26 cellular contexts compared by ENCODE assay signal in the genomic region with DNA sequence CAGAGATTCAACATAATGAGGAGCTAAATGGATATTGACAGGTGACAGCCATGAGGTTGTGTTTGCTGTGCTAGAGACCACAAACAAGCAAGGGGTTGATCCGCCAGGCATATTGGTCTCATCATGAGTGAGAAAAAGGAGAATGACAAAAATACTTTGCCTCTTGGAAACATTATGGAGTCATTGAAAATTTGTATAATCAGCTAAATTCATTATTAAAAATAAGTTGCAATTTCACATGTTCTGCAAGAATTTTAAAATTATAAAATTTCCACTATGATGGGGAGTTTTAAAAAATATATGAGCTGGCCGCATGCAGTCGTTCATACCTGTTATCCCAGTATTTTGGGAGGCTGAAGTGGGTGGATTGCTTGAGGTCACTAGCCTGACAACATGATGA.
"Had no signal": no experiment of that assay in that cellular context is flagged by ENCODE, and none has a peak within 500 bp of the region (broad histone marks: within the 10 kb centered on the region; RNA-seq: fewer than 3 reads in every experiment).

No MANE protein-coding gene starts in this region.

- H3K4me3 ChIP-seq: stomach, suprapubic skin, testis, thoracic aorta, thyroid gland, tibial artery, tibial nerve, transverse colon, upper lobe of left lung, upper lobe of right lung, uterus, vagina had no signal

- FAIRE-seq: urothelium cell line had no signal

- H3K9me3 ChIP-seq: stomach, suprapubic skin, testis, thoracic aorta, thyroid gland, tibial artery, tibial nerve, transverse colon, upper lobe of left lung, upper lobe of right lung, uterus, vagina had no signal

- H3K36me3 ChIP-seq: stomach, suprapubic skin, thoracic aorta, thyroid gland, tibial artery, tibial nerve, transverse colon, upper lobe of left lung, upper lobe of right lung, uterus, vagina had no signal

- ATAC-seq: stimulated activated effector memory CD8-positive, alpha-beta T cell treated with anti-CD3 and anti-CD28 coated beads, Interleukin-12 subunit alpha, Interleukin-12 subunit beta, amount 100 ng/mL, for 72 hours; stimulated activated memory B cell treated with anti-CD40 and anti-IgM and Interleukin-4, amounts not matched to agents 10 μg/mL and 1 μg/mL and 100 μg/mL, for 72 hours; stimulated activated naive CD8-positive, alpha-beta T cell treated with anti-CD3 and anti-CD28 coated beads, Interleukin-15, amount 100 ng/mL, for 72 hours; stimulated activated naive CD8-positive, alpha-beta T cell treated with anti-CD3 and anti-CD28 coated beads, Interleukin-15, Interleukin-2, amounts not matched to agents 100 U/mL and 50 U/mL, for 24 hours; upper lobe of right lung had no signal

- H3K4me1 ChIP-seq: stomach, suprapubic skin, testis, thyroid gland, tibial artery, tibial nerve, transverse colon, upper lobe of left lung, upper lobe of right lung, uterus, vagina had no signal

- DNase-seq: stimulated activated CD4-positive, alpha-beta T cell treated with anti-CD3 and anti-CD28 coated beads, Interleukin-2, amount 100 ng/mL, for 48 hours; stimulated activated CD4-positive, alpha-beta T cell treated with anti-CD3 and anti-CD28 coated beads, Interleukin-4, amount 100 ng/mL, for 1 hour; stimulated activated CD4-positive, alpha-beta T cell treated with anti-CD3 and anti-CD28 coated beads, Interleukin-4, amount 100 ng/mL, for 24 hours; stimulated activated CD4-positive, alpha-beta T cell treated with anti-CD3 and anti-CD28 coated beads, Interleukin-4, amount 100 ng/mL, for 4 hours; stimulated activated CD8-positive, alpha-beta memory T cell treated with anti-CD3 and anti-CD28 coated beads, Interleukin-4, amount 100 ng/mL, for 48 hours; stimulated activated naive B cell treated with anti-CD40 and anti-IgM and Interleukin-4, amounts not matched to agents 10 μg/mL and 1 μg/mL and 100 μg/mL, for 72 hours; stimulated activated naive CD4-positive, alpha-beta T cell; stimulated activated naive CD4-positive, alpha-beta T cell treated with Interleukin-2 at 50 U/mL for 16 hours; stimulated activated naive CD8-positive, alpha-beta T cell treated with anti-CD3 and anti-CD28 coated beads, Interleukin-15, amount 100 ng/mL, for 72 hours; stimulated activated naive CD8-positive, alpha-beta T cell treated with anti-CD3 and anti-CD28 coated beads, Interleukin-15, Interleukin-2, amounts not matched to agents 100 U/mL and 50 U/mL, for 24 hours; stomach; substantia nigra; testis; thyroid gland; tibial artery; transverse colon; upper lobe of left lung; upper lobe of right lung; uterus had no signal

- H3K27me3 ChIP-seq: stomach, suprapubic skin, testis, thyroid gland, tibial artery, tibial nerve, transverse colon, upper lobe of left lung, upper lobe of right lung, uterus, vagina had no signal

- H3K27ac ChIP-seq: stomach, suprapubic skin, testis, thoracic aorta, thyroid gland, tibial artery, tibial nerve, transverse colon, upper lobe of left lung, upper lobe of right lung, uterus, vagina had no signal
